ENCODE assay signal across 1 cellular context in the genomic region with DNA sequence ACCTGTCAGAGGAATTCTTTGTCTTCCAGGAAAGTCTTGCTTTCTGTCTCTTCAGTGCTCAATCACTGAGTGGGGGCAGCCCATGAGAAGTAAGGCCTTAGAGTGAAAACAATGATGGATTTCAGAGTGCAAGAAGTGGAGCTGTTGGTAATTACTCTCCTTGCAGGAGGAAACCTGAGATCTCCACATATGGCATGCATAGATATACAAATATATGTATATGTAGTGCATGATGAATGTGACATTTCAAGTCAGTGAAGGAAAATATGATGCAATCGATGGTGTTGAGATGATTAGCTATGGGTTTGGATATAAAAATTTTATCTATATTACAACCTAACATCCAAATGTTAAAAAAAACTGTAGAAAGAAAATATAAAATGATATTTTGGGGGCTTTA.
TF ChIP-seq lines count a peak whose summit lies in the region.

No MANE protein-coding gene starts in this region.

TF ChIP-seq in H1, 55 proteins besides CTCF, POLR2A, EP300 and RAD21:
- TF ChIP-seq YY1 (IDR thresholded peaks at IDR 0.05; ENCODE audit: low read depth, low read length) (no peak), CEBPB (IDR thresholded peaks at IDR 0.05; ENCODE audit: low read depth, low read length) (peak; percentile 43; the same call in 1 of the 2 replicates)
